ENCODE assay signal across 15 cellular contexts in genomic region chr5:179393078-179393477, GRCh38.
DNase-seq lines count a peak whose midpoint lies in the region; ATAC-seq and TF ChIP-seq lines count a peak whose summit lies in the region.
"Had no signal": no experiment of that assay in that cellular context is flagged by ENCODE, and none has a peak within 500 bp of the region (broad histone marks: within the 10 kb centered on the region; RNA-seq: fewer than 3 reads in every experiment).

No MANE protein-coding gene starts in this region.

- DNase-seq in AG10803 (ENCODE audit: low read depth) (peak; percentile 55), LoVo (ENCODE audit: low spot score) (peak; percentile 66), astrocyte of the spinal cord (ENCODE audit: low read depth, low spot score) (peak; percentile 33), kidney tubule cell (ENCODE audit: low spot score) (peak; percentile 84), AG20443 (ENCODE audit: low spot score) (no peak)
- DNase-seq in effector CD4-positive, alpha-beta T cell, result no peak
- no peak for DNase-seq in activated CD8-positive, alpha-beta memory T cell treated with anti-CD3 and anti-CD28 coated beads, Interleukin-2, amount 50 U/mL, for 4 hours
- DNase-seq: activated CD4-positive, alpha-beta T cell treated with anti-CD3 and anti-CD28 coated beads for 4 hours; erythroblast; kidney glomerular epithelial cell; NCI-H1105; NCI-H510A; nephron progenitor cell had no signal

- no peak for TF ChIP-seq CTCF in AG10803 (conservative IDR thresholded peaks at IDR 0.05; ENCODE audit: low read length)
- TF ChIP-seq CTCF in astrocyte of the spinal cord (IDR thresholded peaks at IDR 0.05; ENCODE audit: low read depth, low read length), result no peak

- H3K4me3 ChIP-seq in AG10803 (ENCODE audit: low read length) (no peak overlapping the region), astrocyte of the spinal cord (ENCODE audit: low read depth, low read length) (no peak overlapping the region)
- H3K4me3 ChIP-seq: cardiac muscle cell had no signal

- no peak for ATAC-seq in HG03045 (IDR thresholded peaks at IDR 0.05; ENCODE audit: unreplicated experiment)

- in situ Hi-C loops in astrocyte of the spinal cord (cut with HindIII; ENCODE audit: low sequenced_read_pairs), result no loop called here

Comparison
In these comparisons a context has a peak if more than half of its experiments do, and no peak if none do; other contexts are left out.
1. DNase-seq: peak in AG10803 (single experiment), LoVo (single experiment), astrocyte of the spinal cord (single experiment) and kidney tubule cell (single experiment); none in AG20443 (single experiment), effector CD4-positive, alpha-beta T cell (single experiment) and activated CD8-positive, alpha-beta memory T cell treated with anti-CD3 and anti-CD28 coated beads, Interleukin-2, amount 50 U/mL, for 4 hours (single experiment).